Comparison of ENCODE assay signal across 1 cellular context in genomic region chr2:67217398-67217797, GRCh38.
TF ChIP-seq lines count a peak whose summit lies in the region.

No MANE protein-coding gene starts in this region.

TF ChIP-seq in HepG2, 621 proteins besides CTCF, POLR2A, EP300 and RAD21 (continued from another document):
- TF ChIP-seq, protein P1, sequence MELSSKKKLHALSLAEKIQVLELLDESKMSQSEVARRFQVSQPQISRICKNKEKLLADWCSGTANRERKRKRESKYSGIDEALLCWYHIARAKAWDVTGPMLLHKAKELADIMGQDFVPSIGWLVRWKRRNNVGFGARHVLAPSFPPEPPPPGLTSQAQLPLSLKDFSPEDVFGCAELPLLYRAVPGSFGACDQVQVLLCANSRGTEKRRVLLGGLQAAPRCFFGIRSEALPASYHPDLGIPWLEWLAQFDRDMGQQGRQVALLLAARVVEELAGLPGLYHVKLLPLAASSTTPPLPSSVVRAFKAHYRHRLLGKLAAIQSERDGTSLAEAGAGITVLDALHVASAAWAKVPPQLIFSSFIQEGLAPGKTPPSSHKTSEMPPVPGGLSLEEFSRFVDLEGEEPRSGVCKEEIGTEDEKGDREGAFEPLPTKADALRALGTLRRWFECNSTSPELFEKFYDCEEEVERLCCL (CRISPR knock-in tag; IDR thresholded peaks at IDR 0.05; ENCODE audit: borderline replicate concordance), result no peak
